In genomic region chr13:25885418-25885817, GRCh38 we compare ENCODE assay signal across 23 cellular contexts.
"Had no signal": no experiment of that assay in that cellular context is flagged by ENCODE, and none has a peak within 500 bp of the region (broad histone marks: within the 10 kb centered on the region; RNA-seq: fewer than 3 reads in every experiment).

No MANE protein-coding gene starts in this region.

- DNase-seq: cortex of kidney; effector memory CD4-positive, alpha-beta T cell; foreskin fibroblast; glutamatergic neuron; islet precursor cell; mucosa of descending colon; natural killer cell; occipital lobe; psoas muscle; retina; spleen; stimulated activated CD4-positive, alpha-beta T cell treated with anti-CD3 and anti-CD28 coated beads, Interleukin-15, amount 100 ng/mL, for 24 hours; stimulated activated CD4-positive, alpha-beta T cell treated with anti-CD3 and anti-CD28 coated beads, Interleukin-1b, Interleukin-23, amount 100 ng/mL, for 48 hours; stimulated activated CD4-positive, alpha-beta T cell treated with anti-CD3 and anti-CD28 coated beads, Interleukin-4, amount 100 ng/mL, for 24 hours; tibial artery; upper lobe of right lung had no signal

- H3K4me1 ChIP-seq: esophagus muscularis mucosa, gastroesophageal sphincter, psoas muscle, spleen, upper lobe of right lung had no signal

- H3K27ac Mint-ChIP-seq: natural killer cell; stimulated activated memory B cell treated with anti-CD40 and anti-IgM and Interleukin-4, amounts not matched to agents 10 μg/mL and 1 μg/mL and 100 μg/mL, for 72 hours; stimulated activated naive CD8-positive, alpha-beta T cell treated with anti-CD3 and anti-CD28 coated beads, Interleukin-15, Interleukin-2, amounts not matched to agents 100 ng/mL and 50 ng/mL, for 24 hours had no signal

- H3K9me3 Mint-ChIP-seq: natural killer cell; neural progenitor cell; stimulated activated memory B cell treated with anti-CD40 and anti-IgM and Interleukin-4, amounts not matched to agents 10 μg/mL and 1 μg/mL and 100 μg/mL, for 72 hours; stimulated activated naive CD8-positive, alpha-beta T cell treated with anti-CD3 and anti-CD28 coated beads, Interleukin-15, Interleukin-2, amounts not matched to agents 100 ng/mL and 50 ng/mL, for 24 hours had no signal

- H3K27me3 Mint-ChIP-seq: stimulated activated naive CD8-positive, alpha-beta T cell treated with anti-CD3 and anti-CD28 coated beads, Interleukin-15, Interleukin-2, amounts not matched to agents 100 ng/mL and 50 ng/mL, for 24 hours had no signal

- H3K27ac ChIP-seq: epithelial cell of prostate, esophagus muscularis mucosa, gastroesophageal sphincter, neural progenitor cell, psoas muscle, spleen, tibial artery, upper lobe of right lung, vagina had no signal

- H3K4me3 ChIP-seq: esophagus muscularis mucosa, gastroesophageal sphincter, mucosa of descending colon, neural progenitor cell, psoas muscle, spleen, tibial artery, upper lobe of right lung, vagina had no signal

- H3K4me2 ChIP-seq: neural progenitor cell had no signal

- H3K36me3 ChIP-seq: esophagus muscularis mucosa, gastroesophageal sphincter, neural progenitor cell, spleen, tibial artery, upper lobe of right lung, vagina had no signal

- H2AFZ ChIP-seq: neural progenitor cell had no signal

- H3K4me1 Mint-ChIP-seq: stimulated activated memory B cell treated with anti-CD40 and anti-IgM and Interleukin-4, amounts not matched to agents 10 μg/mL and 1 μg/mL and 100 μg/mL, for 72 hours had no signal

- H3K9ac ChIP-seq: neural progenitor cell had no signal

- H3K27me3 ChIP-seq: neural progenitor cell, upper lobe of right lung, vagina had no signal

- H3K4me3 Mint-ChIP-seq: natural killer cell; neural progenitor cell; stimulated activated memory B cell treated with anti-CD40 and anti-IgM and Interleukin-4, amounts not matched to agents 10 μg/mL and 1 μg/mL and 100 μg/mL, for 72 hours; stimulated activated naive CD8-positive, alpha-beta T cell treated with anti-CD3 and anti-CD28 coated beads, Interleukin-15, Interleukin-2, amounts not matched to agents 100 ng/mL and 50 ng/mL, for 24 hours had no signal

- H3K36me3 Mint-ChIP-seq: natural killer cell; neural progenitor cell; stimulated activated memory B cell treated with anti-CD40 and anti-IgM and Interleukin-4, amounts not matched to agents 10 μg/mL and 1 μg/mL and 100 μg/mL, for 72 hours had no signal

- H3K9me3 ChIP-seq: esophagus muscularis mucosa, gastroesophageal sphincter, mucosa of descending colon, psoas muscle, spleen, tibial artery, upper lobe of right lung, vagina had no signal
